ENCODE assay signal across 19 cellular contexts in genomic region chr6:54891536-54891935, GRCh38. TPM values are rescaled to one million over a fixed set of nuclear protein-coding genes. Genes with fewer than 3 reads are reported as not detected.
DNase-seq lines count a peak whose midpoint lies in the region; ATAC-seq and TF ChIP-seq lines count a peak whose summit lies in the region.
"Had no signal": no experiment of that assay in that cellular context is flagged by ENCODE, and none has a peak within 500 bp of the region (broad histone marks: within the 10 kb centered on the region; RNA-seq: fewer than 3 reads in every experiment).

No MANE protein-coding gene starts in this region.

- DNase-seq in ELR (ENCODE audit: low read depth) (peak; percentile 55), NCI-H226 (peak; percentile 33), epithelial cell of esophagus (ENCODE audit: low read depth) (peak; percentile 53), kidney tubule cell (ENCODE audit: low spot score) (peak; percentile 35), mesenteric fat pad (ENCODE audit: low spot score) (no peak)
- no peak for DNase-seq in activated naive CD4-positive, alpha-beta T cell treated with Interleukin-2 at 50 U/mL for 16 hours
- DNase-seq in stimulated activated CD4-positive, alpha-beta T cell treated with anti-CD3 and anti-CD28 coated beads, Interleukin-15, amount 100 ng/mL, for 24 hours: no peak
- DNase-seq: 8988T; CD4-positive, alpha-beta memory T cell; DMS153; DMS79; GF-D8; GM23248; HCEC 1CT had no signal

- H3K4me3 ChIP-seq in epithelial cell of esophagus (ENCODE audit: low read length): no peak overlapping the region
- H3K4me3 ChIP-seq: BLaER1, GM12878, GM23248 had no signal

- no peak for TF ChIP-seq CTCF in epithelial cell of esophagus (IDR thresholded peaks at IDR 0.05; ENCODE audit: insufficient read depth, low read depth, low read length, missing control alignments)

- ATAC-seq in GM18873 (IDR thresholded peaks at IDR 0.05; ENCODE audit: low FRiP score, unreplicated experiment): no peak
- ATAC-seq: GM12878, HepG2 had no signal

RNA-seq across cellular contexts. Expression of gene FAM83B, which starts 45.0 kb away (rescaled TPM):
- total RNA-seq in mesenteric fat pad: not detected
- total RNA-seq: CD4-positive, alpha-beta memory T cell; Daoy; GM23248; HepG2 had no signal

Comparison
In these comparisons a context has a peak if more than half of its experiments do, and no peak if none do; other contexts are left out.
1. DNase-seq: peak in ELR (single experiment), NCI-H226 (single experiment), epithelial cell of esophagus (single experiment) and kidney tubule cell (single experiment); none in activated naive CD4-positive, alpha-beta T cell treated with Interleukin-2 at 50 U/mL for 16 hours (single experiment), mesenteric fat pad (single experiment) and stimulated activated CD4-positive, alpha-beta T cell treated with anti-CD3 and anti-CD28 coated beads, Interleukin-15, amount 100 ng/mL, for 24 hours (single experiment).